ENCODE assay signal across 2 cellular contexts in the genomic region with DNA sequence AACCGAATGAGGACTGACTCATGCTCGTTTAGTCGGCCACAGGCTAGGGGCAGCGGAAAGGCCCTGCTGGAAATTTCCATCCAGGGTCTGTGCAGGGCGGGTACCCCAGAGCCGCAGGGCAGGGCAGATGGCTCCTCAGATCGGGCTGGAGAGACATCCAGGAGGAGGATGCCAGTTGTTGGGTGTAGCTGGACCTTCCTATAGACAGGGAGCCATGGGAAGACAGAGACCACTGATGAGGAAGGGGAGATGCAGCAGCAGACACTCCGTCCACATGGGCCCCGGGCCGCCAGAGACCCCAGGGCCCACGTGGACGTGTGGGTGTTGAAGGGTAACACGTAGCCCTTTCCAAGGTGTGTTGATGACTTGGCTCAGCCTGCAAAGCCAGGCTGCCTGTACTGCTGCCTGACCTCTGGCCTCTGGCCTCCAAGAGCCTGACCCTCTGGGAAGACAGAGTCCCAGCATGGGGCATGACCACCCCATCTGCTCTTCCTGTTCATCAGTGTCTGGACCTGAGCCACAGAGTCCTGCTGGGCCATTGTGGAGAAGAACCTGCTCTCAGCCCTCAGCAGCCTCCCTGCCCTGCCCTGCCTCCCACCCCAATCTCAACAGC.
TF ChIP-seq lines count a peak whose summit lies in the region.

No MANE protein-coding gene starts in this region.

TF ChIP-seq in SK-N-SH, 30 proteins besides CTCF, POLR2A, EP300 and RAD21 (continued from another document):
- TF ChIP-seq NFIC (IDR thresholded peaks at IDR 0.05; ENCODE audit: borderline replicate concordance) (no peak), REST (IDR thresholded peaks at IDR 0.05; ENCODE audit: low read depth, low read length) (no peak), RXRA (IDR thresholded peaks at IDR 0.05; ENCODE audit: borderline replicate concordance, low read depth) (no peak), YY1 (IDR thresholded peaks at IDR 0.05; ENCODE audit: low read depth) (no peak), MEF2A (IDR thresholded peaks at IDR 0.05; ENCODE audit: borderline replicate concordance, low read depth) (no peak), TEAD4 (IDR thresholded peaks at IDR 0.05; ENCODE audit: borderline replicate concordance, insufficient read depth) (no peak)

TF ChIP-seq in SK-N-SH treated with all-trans-retinoic acid at 6 μM for 48 hours, 23 proteins besides CTCF, POLR2A, EP300 and RAD21 (continued from another document):
- TF ChIP-seq, protein P1, sequence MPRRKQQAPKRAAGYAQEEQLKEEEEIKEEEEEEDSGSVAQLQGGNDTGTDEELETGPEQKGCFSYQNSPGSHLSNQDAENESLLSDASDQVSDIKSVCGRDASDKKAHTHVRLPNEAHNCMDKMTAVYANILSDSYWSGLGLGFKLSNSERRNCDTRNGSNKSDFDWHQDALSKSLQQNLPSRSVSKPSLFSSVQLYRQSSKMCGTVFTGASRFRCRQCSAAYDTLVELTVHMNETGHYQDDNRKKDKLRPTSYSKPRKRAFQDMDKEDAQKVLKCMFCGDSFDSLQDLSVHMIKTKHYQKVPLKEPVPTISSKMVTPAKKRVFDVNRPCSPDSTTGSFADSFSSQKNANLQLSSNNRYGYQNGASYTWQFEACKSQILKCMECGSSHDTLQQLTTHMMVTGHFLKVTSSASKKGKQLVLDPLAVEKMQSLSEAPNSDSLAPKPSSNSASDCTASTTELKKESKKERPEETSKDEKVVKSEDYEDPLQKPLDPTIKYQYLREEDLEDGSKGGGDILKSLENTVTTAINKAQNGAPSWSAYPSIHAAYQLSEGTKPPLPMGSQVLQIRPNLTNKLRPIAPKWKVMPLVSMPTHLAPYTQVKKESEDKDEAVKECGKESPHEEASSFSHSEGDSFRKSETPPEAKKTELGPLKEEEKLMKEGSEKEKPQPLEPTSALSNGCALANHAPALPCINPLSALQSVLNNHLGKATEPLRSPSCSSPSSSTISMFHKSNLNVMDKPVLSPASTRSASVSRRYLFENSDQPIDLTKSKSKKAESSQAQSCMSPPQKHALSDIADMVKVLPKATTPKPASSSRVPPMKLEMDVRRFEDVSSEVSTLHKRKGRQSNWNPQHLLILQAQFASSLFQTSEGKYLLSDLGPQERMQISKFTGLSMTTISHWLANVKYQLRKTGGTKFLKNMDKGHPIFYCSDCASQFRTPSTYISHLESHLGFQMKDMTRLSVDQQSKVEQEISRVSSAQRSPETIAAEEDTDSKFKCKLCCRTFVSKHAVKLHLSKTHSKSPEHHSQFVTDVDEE (CRISPR knock-in tag; IDR thresholded peaks at IDR 0.05), result no peak
- TF ChIP-seq CREB5 (CRISPR knock-in tag; IDR thresholded peaks at IDR 0.05; ENCODE audit: low read depth), result no peak
- no peak for TF ChIP-seq POU6F1 (CRISPR knock-in tag; IDR thresholded peaks at IDR 0.05; ENCODE audit: borderline replicate concordance, low read depth)
